Comparison of ENCODE assay signal across 28 cellular contexts in the genomic region with DNA sequence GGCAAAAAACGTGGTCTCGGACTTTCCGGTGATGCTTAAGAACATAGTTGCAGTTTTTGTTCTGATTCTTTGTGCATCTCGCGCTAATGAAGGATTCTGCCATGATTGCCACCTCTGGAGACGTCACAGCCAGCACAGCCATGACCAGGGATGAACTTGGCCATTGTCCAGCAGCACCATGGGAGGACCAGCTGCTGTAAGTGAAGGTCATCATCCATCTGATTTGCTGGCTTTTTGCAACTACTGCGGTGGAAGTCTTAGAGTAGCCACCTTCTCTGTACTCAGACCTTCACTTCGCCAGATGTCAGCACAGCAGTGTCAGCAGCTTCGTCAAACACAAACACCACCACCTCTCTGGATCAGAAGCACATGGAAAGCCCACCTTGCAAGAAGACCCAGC.
"Had no signal": no experiment of that assay in that cellular context is flagged by ENCODE, and none has a peak within 500 bp of the region (broad histone marks: within the 10 kb centered on the region; RNA-seq: fewer than 3 reads in every experiment).

No MANE protein-coding gene starts in this region.

- H3K4me1 ChIP-seq: foreskin keratinocyte, pancreas, psoas muscle, uterus had no signal

- H3K27ac ChIP-seq: adrenal gland, body of pancreas, cardiac muscle cell, esophagus muscularis mucosa, foreskin keratinocyte, heart left ventricle, pancreas, psoas muscle, stomach, tibial artery, uterus had no signal

- FAIRE-seq: pancreas had no signal

- H3K4me3 ChIP-seq: adrenal gland, body of pancreas, cardiac muscle cell, esophagus muscularis mucosa, heart left ventricle, pancreas, psoas muscle, stomach, tibial artery, uterus had no signal

- DNase-seq: activated B cell treated with CpG ODN at 0.5 μM for 24 hours; activated CD4-positive, alpha-beta T cell treated with anti-CD3 and anti-CD28 coated beads, Interleukin-2, amount 50 U/mL, for 1 hour; activated CD8-positive, alpha-beta memory T cell treated with anti-CD3 and anti-CD28 coated beads, Interleukin-2, amount 50 U/mL, for 4 hours; activated effector memory CD4-positive, alpha-beta T cell treated with anti-CD3 and anti-CD28 coated beads, Interleukin-2, amount 50 U/mL, for 16 hours; activated naive CD4-positive, alpha-beta T cell treated with anti-CD3 and anti-CD28 coated beads for 36 hours; activated naive CD8-positive, alpha-beta T cell treated with anti-CD3 and anti-CD28 coated beads for 36 hours; activated T-cell treated with anti-CD3 and anti-CD28 coated beads, Interleukin-2, amount 50 U/mL, for 1 hour; aorta; body of pancreas; effector CD4-positive, alpha-beta T cell; foreskin keratinocyte; heart left ventricle; hypothalamus; immature natural killer cell; naive thymus-derived CD4-positive, alpha-beta T cell; nucleus accumbens; pancreas; psoas muscle; right cardiac atrium; stimulated activated CD4-positive, alpha-beta T cell treated with anti-CD3 and anti-CD28 coated beads, Interleukin-15, amount 100 ng/mL, for 24 hours; stimulated activated CD4-positive, alpha-beta T cell treated with anti-CD3 and anti-CD28 coated beads, Interleukin-2, amount 100 ng/mL, for 24 hours; stimulated activated naive B cell treated with anti-CD40 and anti-IgM and Interleukin-4, amounts not matched to agents 10 μg/mL and 1 μg/mL and 100 μg/mL, for 72 hours; stomach; tibial artery; uterus had no signal

- ATAC-seq: body of pancreas; foreskin keratinocyte; heart left ventricle; naive thymus-derived CD4-positive, alpha-beta T cell; pancreas; psoas muscle; right cardiac atrium; stimulated activated naive B cell treated with anti-CD40 and anti-IgM and Interleukin-4, amounts not matched to agents 10 μg/mL and 1 μg/mL and 100 μg/mL, for 72 hours had no signal

- H3K36me3 ChIP-seq: adrenal gland, cardiac muscle cell, esophagus muscularis mucosa, heart left ventricle, pancreas, stomach, tibial artery, uterus had no signal

- H3K27me3 ChIP-seq: body of pancreas, pancreas, uterus had no signal

- H3K9me3 ChIP-seq: adrenal gland, body of pancreas, esophagus muscularis mucosa, pancreas, psoas muscle, stomach, tibial artery, uterus had no signal
